In the genomic region with DNA sequence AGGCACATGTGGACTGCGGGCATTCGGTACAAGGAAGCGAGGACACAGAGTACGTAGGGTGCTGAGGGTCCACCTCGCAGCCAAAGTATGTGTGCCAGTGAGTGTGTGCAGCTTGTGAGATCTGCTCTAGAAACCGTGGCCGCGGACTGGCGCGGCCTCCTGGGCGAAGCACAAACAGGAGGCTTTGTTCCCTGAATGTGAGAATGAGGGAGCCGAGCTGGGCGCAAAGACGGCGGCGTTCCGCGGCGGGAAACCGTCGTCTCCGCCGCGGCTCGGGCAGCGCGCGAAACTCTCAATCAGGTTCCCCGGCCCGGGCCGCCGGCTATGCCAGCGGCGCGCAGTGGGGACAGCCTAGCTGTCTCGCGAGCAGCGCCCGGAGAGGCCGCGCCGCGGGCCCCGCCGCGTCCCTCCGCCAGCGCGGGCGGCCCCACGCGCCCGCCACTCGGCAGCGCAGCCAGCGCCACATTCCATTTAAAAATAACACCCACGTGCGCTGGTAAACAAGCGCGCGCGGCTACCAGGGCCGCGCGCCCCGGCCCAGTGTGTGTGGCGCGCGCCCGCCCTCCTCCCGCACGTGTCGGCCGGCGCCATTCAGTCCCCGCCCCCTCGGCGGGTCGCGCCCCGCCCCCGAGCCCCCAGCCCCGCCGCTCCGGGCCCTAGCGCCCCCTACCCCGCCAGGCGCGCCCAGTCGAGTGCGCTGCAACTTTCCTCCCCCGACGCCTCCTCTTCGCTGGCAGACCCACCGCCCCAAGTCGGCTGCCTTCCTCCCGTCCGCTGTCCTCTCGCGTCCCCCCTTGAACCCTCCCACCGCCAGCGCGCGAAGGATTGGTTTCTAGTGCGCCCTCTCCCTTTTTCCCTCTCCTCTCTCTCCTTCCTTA, we compare ENCODE assay signal across 1 cellular context.
TF ChIP-seq lines count a peak whose summit lies in the region.

No MANE protein-coding gene starts in this region.

TF ChIP-seq in HEK293, 187 proteins besides CTCF, POLR2A, EP300 and RAD21 (continued from another document and continues in another):
- TF ChIP-seq, protein P1, sequence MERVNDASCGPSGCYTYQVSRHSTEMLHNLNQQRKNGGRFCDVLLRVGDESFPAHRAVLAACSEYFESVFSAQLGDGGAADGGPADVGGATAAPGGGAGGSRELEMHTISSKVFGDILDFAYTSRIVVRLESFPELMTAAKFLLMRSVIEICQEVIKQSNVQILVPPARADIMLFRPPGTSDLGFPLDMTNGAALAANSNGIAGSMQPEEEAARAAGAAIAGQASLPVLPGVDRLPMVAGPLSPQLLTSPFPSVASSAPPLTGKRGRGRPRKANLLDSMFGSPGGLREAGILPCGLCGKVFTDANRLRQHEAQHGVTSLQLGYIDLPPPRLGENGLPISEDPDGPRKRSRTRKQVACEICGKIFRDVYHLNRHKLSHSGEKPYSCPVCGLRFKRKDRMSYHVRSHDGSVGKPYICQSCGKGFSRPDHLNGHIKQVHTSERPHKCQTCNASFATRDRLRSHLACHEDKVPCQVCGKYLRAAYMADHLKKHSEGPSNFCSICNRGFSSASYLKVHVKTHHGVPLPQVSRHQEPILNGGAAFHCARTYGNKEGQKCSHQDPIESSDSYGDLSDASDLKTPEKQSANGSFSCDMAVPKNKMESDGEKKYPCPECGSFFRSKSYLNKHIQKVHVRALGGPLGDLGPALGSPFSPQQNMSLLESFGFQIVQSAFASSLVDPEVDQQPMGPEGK (tag by site-specific recombination; IDR thresholded peaks at IDR 0.05): peak; percentile 97
- TF ChIP-seq ZNF175 (tag by site-specific recombination; IDR thresholded peaks at IDR 0.05) (no peak), ZBTB48 (tag by site-specific recombination; IDR thresholded peaks at IDR 0.05) (no peak), ZNF433 (tag by site-specific recombination; IDR thresholded peaks at IDR 0.05; ENCODE audit: low read depth) (no peak), ZXDB (tag by site-specific recombination; IDR thresholded peaks at IDR 0.05) (no peak; the same call in 1 of the 2 replicates), ZBTB10 (tag by site-specific recombination; IDR thresholded peaks at IDR 0.05) (peak; percentile 87), ZNF560 (tag by site-specific recombination; IDR thresholded peaks at IDR 0.05; ENCODE audit: borderline replicate concordance) (no peak), ZNF391 (tag by site-specific recombination; IDR thresholded peaks at IDR 0.05; ENCODE audit: borderline replicate concordance, low read depth) (peak; percentile 40; the same call in 1 of the 2 replicates), YY1 (tag by site-specific recombination; IDR thresholded peaks at IDR 0.05) (no peak), ZSCAN30 (tag by site-specific recombination; IDR thresholded peaks at IDR 0.05) (no peak), ZBTB49 (tag by site-specific recombination; IDR thresholded peaks at IDR 0.05; ENCODE audit: low read depth) (no peak), KLF8 (tag by site-specific recombination; IDR thresholded peaks at IDR 0.05) (no peak), ZNF626 (tag by site-specific recombination; IDR thresholded peaks at IDR 0.05) (no peak), HOXA7 (CRISPR knock-in tag; IDR thresholded peaks at IDR 0.05; ENCODE audit: borderline replicate concordance) (no peak), ZNF221 (tag by site-specific recombination; IDR thresholded peaks at IDR 0.05; ENCODE audit: borderline replicate concordance) (no peak), ZNF610 (tag by site-specific recombination; IDR thresholded peaks at IDR 0.05; ENCODE audit: borderline replicate concordance) (no peak), ZNF138 (tag by site-specific recombination; IDR thresholded peaks at IDR 0.05; ENCODE audit: borderline replicate concordance) (no peak), KLF1 (tag by site-specific recombination; IDR thresholded peaks at IDR 0.05) (no peak), ZNF776 (tag by site-specific recombination; IDR thresholded peaks at IDR 0.05; ENCODE audit: borderline replicate concordance) (no peak), ZNF791 (tag by site-specific recombination; IDR thresholded peaks at IDR 0.05) (no peak), SCRT1 (tag by site-specific recombination; IDR thresholded peaks at IDR 0.05; ENCODE audit: borderline replicate concordance) (no peak), ZNF555 (tag by site-specific recombination; conservative IDR thresholded peaks at IDR 0.05) (no peak), ZNF341 (tag by site-specific recombination; IDR thresholded peaks at IDR 0.05; ENCODE audit: low read depth) (peak; percentile 72), ZNF266 (tag by site-specific recombination; IDR thresholded peaks at IDR 0.05; ENCODE audit: low read depth) (no peak), BCL11B (tag by site-specific recombination; IDR thresholded peaks at IDR 0.05; ENCODE audit: low read depth) (no peak), ZNF148 (tag by site-specific recombination; IDR thresholded peaks at IDR 0.05; ENCODE audit: borderline replicate concordance) (no peak), ZNF544 (tag by site-specific recombination; IDR thresholded peaks at IDR 0.05) (no peak), ZNF24 (tag by site-specific recombination; IDR thresholded peaks at IDR 0.05) (0 out of 2 replicates have a peak, but pooled peaks have one; percentile 10), ZBTB17 (tag by site-specific recombination; IDR thresholded peaks at IDR 0.05) (peak; percentile 67; the same call in 1 of the 2 replicates), ZNF416 (tag by site-specific recombination; IDR thresholded peaks at IDR 0.05) (no peak), ZNF664 (tag by site-specific recombination; IDR thresholded peaks at IDR 0.05) (0 out of 2 replicates have a peak, but pooled peaks have one; percentile 32), ZNF404 (tag by site-specific recombination; IDR thresholded peaks at IDR 0.05) (no peak), GFI1B (tag by site-specific recombination; IDR thresholded peaks at IDR 0.05) (no peak), ZBTB21 (tag by site-specific recombination; IDR thresholded peaks at IDR 0.05) (no peak), ZNF155 (tag by site-specific recombination; IDR thresholded peaks at IDR 0.05) (no peak)
- TF ChIP-seq, protein P2, sequence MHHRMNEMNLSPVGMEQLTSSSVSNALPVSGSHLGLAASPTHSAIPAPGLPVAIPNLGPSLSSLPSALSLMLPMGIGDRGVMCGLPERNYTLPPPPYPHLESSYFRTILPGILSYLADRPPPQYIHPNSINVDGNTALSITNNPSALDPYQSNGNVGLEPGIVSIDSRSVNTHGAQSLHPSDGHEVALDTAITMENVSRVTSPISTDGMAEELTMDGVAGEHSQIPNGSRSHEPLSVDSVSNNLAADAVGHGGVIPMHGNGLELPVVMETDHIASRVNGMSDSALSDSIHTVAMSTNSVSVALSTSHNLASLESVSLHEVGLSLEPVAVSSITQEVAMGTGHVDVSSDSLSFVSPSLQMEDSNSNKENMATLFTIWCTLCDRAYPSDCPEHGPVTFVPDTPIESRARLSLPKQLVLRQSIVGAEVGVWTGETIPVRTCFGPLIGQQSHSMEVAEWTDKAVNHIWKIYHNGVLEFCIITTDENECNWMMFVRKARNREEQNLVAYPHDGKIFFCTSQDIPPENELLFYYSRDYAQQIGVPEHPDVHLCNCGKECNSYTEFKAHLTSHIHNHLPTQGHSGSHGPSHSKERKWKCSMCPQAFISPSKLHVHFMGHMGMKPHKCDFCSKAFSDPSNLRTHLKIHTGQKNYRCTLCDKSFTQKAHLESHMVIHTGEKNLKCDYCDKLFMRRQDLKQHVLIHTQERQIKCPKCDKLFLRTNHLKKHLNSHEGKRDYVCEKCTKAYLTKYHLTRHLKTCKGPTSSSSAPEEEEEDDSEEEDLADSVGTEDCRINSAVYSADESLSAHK (tag by site-specific recombination; IDR thresholded peaks at IDR 0.05): peak; percentile 99
- TF ChIP-seq, protein P3, sequence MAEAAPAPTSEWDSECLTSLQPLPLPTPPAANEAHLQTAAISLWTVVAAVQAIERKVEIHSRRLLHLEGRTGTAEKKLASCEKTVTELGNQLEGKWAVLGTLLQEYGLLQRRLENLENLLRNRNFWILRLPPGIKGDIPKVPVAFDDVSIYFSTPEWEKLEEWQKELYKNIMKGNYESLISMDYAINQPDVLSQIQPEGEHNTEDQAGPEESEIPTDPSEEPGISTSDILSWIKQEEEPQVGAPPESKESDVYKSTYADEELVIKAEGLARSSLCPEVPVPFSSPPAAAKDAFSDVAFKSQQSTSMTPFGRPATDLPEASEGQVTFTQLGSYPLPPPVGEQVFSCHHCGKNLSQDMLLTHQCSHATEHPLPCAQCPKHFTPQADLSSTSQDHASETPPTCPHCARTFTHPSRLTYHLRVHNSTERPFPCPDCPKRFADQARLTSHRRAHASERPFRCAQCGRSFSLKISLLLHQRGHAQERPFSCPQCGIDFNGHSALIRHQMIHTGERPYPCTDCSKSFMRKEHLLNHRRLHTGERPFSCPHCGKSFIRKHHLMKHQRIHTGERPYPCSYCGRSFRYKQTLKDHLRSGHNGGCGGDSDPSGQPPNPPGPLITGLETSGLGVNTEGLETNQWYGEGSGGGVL (tag by site-specific recombination; IDR thresholded peaks at IDR 0.05): peak; percentile 99
- TF ChIP-seq, protein P4, sequence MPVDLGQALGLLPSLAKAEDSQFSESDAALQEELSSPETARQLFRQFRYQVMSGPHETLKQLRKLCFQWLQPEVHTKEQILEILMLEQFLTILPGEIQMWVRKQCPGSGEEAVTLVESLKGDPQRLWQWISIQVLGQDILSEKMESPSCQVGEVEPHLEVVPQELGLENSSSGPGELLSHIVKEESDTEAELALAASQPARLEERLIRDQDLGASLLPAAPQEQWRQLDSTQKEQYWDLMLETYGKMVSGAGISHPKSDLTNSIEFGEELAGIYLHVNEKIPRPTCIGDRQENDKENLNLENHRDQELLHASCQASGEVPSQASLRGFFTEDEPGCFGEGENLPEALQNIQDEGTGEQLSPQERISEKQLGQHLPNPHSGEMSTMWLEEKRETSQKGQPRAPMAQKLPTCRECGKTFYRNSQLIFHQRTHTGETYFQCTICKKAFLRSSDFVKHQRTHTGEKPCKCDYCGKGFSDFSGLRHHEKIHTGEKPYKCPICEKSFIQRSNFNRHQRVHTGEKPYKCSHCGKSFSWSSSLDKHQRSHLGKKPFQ (tag by site-specific recombination; IDR thresholded peaks at IDR 0.05): no peak
- TF ChIP-seq, protein P5, sequence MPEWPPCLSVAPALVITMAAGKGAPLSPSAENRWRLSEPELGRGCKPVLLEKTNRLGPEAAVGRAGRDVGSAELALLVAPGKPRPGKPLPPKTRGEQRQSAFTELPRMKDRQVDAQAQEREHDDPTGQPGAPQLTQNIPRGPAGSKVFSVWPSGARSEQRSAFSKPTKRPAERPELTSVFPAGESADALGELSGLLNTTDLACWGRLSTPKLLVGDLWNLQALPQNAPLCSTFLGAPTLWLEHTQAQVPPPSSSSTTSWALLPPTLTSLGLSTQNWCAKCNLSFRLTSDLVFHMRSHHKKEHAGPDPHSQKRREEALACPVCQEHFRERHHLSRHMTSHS (tag by site-specific recombination; IDR thresholded peaks at IDR 0.05): no peak
- TF ChIP-seq, protein P6, sequence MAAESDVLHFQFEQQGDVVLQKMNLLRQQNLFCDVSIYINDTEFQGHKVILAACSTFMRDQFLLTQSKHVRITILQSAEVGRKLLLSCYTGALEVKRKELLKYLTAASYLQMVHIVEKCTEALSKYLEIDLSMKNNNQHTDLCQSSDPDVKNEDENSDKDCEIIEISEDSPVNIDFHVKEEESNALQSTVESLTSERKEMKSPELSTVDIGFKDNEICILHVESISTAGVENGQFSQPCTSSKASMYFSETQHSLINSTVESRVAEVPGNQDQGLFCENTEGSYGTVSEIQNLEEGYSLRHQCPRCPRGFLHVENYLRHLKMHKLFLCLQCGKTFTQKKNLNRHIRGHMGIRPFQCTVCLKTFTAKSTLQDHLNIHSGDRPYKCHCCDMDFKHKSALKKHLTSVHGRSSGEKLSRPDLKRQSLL (tag by site-specific recombination; IDR thresholded peaks at IDR 0.05): no peak
